Comparison of ENCODE assay signal across 8 cellular contexts in genomic region chrX:48800574-48801280, GRCh38. TPM values are rescaled to one million over a fixed set of nuclear protein-coding genes. Genes with fewer than 3 reads are reported as not detected.
DNase-seq lines count a peak whose midpoint lies in the region; ATAC-seq and TF ChIP-seq lines count a peak whose summit lies in the region.

No MANE protein-coding gene starts in this region.

- CTCF ChIA-PET in RWPE1 (lab: Yijun Ruan, JAX), result no interaction called here

- peak; percentile 17 for DNase-seq in GDM1 (lab: John Stamatoyannopoulos, UW)
- DNase-seq in RWPE1 (ENCODE audit: low spot score), result no peak
- DNase-seq in epithelial cell of proximal tubule (ENCODE audit: low read depth), result no peak
- no peak for DNase-seq in NCI-H2029 treated with DMSO at 0.1 percent for 48 hours (lab: John Stamatoyannopoulos, UW)
- no peak for DNase-seq in left lobe of liver (ENCODE audit: low spot score)

- TF ChIP-seq CTCF in RWPE1 (conservative IDR thresholded peaks at IDR 0.05; ENCODE audit: low read depth) (no peak), epithelial cell of proximal tubule (conservative IDR thresholded peaks at IDR 0.05; ENCODE audit: low read depth, low read length) (no peak), parathyroid adenoma (IDR thresholded peaks at IDR 0.05) (no peak)

- H3K27ac ChIP-seq in RWPE1 (peak overlapping the region; percentile 92), parathyroid adenoma (peak overlapping the region; percentile 95)

- no peaks in the 10 kb centered on the region for H3K36me3 ChIP-seq in parathyroid adenoma (ENCODE audit: control insufficient read depth, insufficient read depth, low read length)

- POLR2A ChIA-PET in RWPE1 (lab: Yijun Ruan, JAX; ENCODE audit: low non-redundant PET), result no interaction called here

- H3K9me3 ChIP-seq in parathyroid adenoma (ENCODE audit: control insufficient read depth, low read length), result no peaks in the 10 kb centered on the region

- peak overlapping the region; percentile 87 for H2AFZ ChIP-seq in parathyroid adenoma

- peak overlapping the region; percentile 87 for H3K4me2 ChIP-seq in parathyroid adenoma (ENCODE audit: low read length)

- H3K27me3 ChIP-seq in parathyroid adenoma (ENCODE audit: control insufficient read depth, insufficient read depth, low read length), result no peaks in the 10 kb centered on the region

- H3K4me3 ChIP-seq in epithelial cell of proximal tubule (ENCODE audit: low read depth, low read length) (peak overlapping the region; percentile 71), parathyroid adenoma (ENCODE audit: low read depth, low read length) (peak overlapping the region; percentile 75)

- H3K4me1 ChIP-seq in parathyroid adenoma, result no peaks in the 10 kb centered on the region

- no peak overlapping the region for H3K9ac ChIP-seq in parathyroid adenoma

- ATAC-seq in GM21529 (IDR thresholded peaks at IDR 0.05; ENCODE audit: unreplicated experiment) (no peak), GM21423 (IDR thresholded peaks at IDR 0.05; ENCODE audit: unreplicated experiment) (no peak), left lobe of liver (no peak)

- no peaks in the 10 kb centered on the region for H3K79me2 ChIP-seq in parathyroid adenoma

RNA-seq across cellular contexts. Expression of gene HDAC6, which starts 1.1 kb away (rescaled TPM):
- 30.8 and 46.2 TPM in 2 replicates for total RNA-seq in epithelial cell of proximal tubule
- 113 TPM for total RNA-seq in left lobe of liver

RNA-seq across cellular contexts. Expression of gene GATA1, which starts 14.3 kb away (rescaled TPM):
- total RNA-seq in epithelial cell of proximal tubule, result not detected in 2 replicates
- 0.35 TPM for total RNA-seq in left lobe of liver

RNA-seq across cellular contexts. Expression of gene ERAS, which starts 25.6 kb away (rescaled TPM):
- total RNA-seq in epithelial cell of proximal tubule (not detected in 2 replicates), left lobe of liver (not detected)

RNA-seq across cellular contexts. Expression of gene PCSK1N, which starts 34.7 kb away (rescaled TPM):
- total RNA-seq in epithelial cell of proximal tubule (12.4 and 19.3 TPM in 2 replicates), left lobe of liver (0.23 TPM)

RNA-seq across cellular contexts. Expression of gene GLOD5, which starts 39.2 kb away (rescaled TPM):
- not detected in 2 replicates for total RNA-seq in epithelial cell of proximal tubule
- total RNA-seq in left lobe of liver, result 3.1 TPM
